19 cellular contexts compared by ENCODE assay signal in the genomic region with DNA sequence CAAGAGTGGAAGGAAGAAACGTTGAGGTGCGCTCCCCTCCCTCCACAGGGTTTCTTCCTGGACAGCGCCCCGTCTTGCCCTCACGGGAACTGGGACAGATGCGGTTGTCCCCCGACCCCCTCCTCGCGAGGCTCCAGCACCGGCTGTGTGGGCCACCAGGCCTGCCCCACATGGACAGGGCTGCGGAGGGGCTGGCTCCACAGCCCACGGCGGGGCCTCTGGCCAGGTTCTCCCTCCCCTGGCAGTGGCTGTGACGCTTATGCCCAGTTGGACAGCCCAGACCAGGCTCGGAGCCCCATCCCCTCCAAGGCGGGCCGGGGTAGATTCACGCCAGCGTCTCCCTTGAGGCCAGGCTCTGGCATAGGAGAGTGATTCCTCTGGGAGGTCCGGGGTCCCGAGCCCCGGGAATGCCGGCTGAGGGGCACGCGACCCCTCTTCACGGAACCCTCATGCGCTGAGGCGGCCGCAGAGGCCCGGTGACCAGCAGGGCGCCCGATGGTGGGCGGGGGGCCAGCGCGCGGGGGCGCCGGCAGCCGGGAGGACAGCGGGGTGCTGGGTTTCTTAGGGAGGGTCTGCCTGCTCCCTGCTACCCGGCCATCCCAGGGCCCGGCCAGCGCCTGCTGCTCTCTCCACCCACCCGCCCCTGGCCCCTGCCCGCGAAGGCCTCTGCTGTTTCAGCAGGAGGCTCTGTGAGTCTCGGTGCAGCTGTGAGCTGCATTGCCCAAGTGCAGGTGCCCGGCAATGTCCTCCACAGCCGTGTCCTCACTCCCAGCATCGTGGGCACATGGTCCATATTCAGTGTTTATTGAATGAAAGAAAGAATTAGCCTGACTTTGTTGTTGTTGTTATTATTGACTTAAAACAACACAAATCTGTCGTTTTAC.
"Had no signal": no experiment of that assay in that cellular context is flagged by ENCODE, and none has a peak within 500 bp of the region (broad histone marks: within the 10 kb centered on the region; RNA-seq: fewer than 3 reads in every experiment).

No MANE protein-coding gene starts in this region.

- H3K27me3 ChIP-seq: ovary, transverse colon, uterus had no signal

- ATAC-seq: activated naive CD8-positive, alpha-beta T cell treated with anti-CD3 and anti-CD28 coated beads, Interleukin-2, amount 50 U/mL, for 24 hours; activated T-cell treated with anti-CD3 and anti-CD28 coated beads, Interleukin-2, amount 50 U/mL, for 72 hours; naive thymus-derived CD4-positive, alpha-beta T cell; psoas muscle; right cardiac atrium; stimulated activated naive CD8-positive, alpha-beta T cell treated with anti-CD3 and anti-CD28 coated beads, Interleukin-15, Interleukin-2, amounts not matched to agents 100 U/mL and 50 U/mL, for 24 hours; WTC11 had no signal

- H3K4me3 ChIP-seq: lung, ovary, psoas muscle, transverse colon, uterus had no signal

- H3K27ac ChIP-seq: ovary, psoas muscle, transverse colon, uterus had no signal

- H3K36me3 ChIP-seq: ovary, transverse colon, uterus had no signal

- H3K9me3 ChIP-seq: ovary, psoas muscle, transverse colon, uterus had no signal

- DNase-seq: activated CD4-positive, alpha-beta T cell treated with anti-CD3 and anti-CD28 coated beads, Interleukin-2, amount 50 U/mL, for 4 hours; activated gamma-delta T cell; activated naive CD4-positive, alpha-beta T cell treated with anti-CD3 and anti-CD28 coated beads, Interleukin-2, amount 50 U/mL, for 16 hours; activated naive CD8-positive, alpha-beta T cell treated with anti-CD3 and anti-CD28 coated beads, Interleukin-2, amount 50 U/mL, for 24 hours; activated T-cell treated with anti-CD3 and anti-CD28 coated beads, Interleukin-2, amount 50 U/mL, for 72 hours; caudate nucleus; effector memory CD4-positive, alpha-beta T cell; naive thymus-derived CD4-positive, alpha-beta T cell; ovary; psoas muscle; stimulated activated CD4-positive, alpha-beta T cell treated with anti-CD3 and anti-CD28 coated beads, Interleukin-4, amount 100 ng/mL, for 4 hours; stimulated activated naive CD8-positive, alpha-beta T cell treated with anti-CD3 and anti-CD28 coated beads, Interleukin-15, Interleukin-2, amounts not matched to agents 100 U/mL and 50 U/mL, for 24 hours; substantia nigra; T1000; transverse colon; uterus had no signal
